In the genomic region with DNA sequence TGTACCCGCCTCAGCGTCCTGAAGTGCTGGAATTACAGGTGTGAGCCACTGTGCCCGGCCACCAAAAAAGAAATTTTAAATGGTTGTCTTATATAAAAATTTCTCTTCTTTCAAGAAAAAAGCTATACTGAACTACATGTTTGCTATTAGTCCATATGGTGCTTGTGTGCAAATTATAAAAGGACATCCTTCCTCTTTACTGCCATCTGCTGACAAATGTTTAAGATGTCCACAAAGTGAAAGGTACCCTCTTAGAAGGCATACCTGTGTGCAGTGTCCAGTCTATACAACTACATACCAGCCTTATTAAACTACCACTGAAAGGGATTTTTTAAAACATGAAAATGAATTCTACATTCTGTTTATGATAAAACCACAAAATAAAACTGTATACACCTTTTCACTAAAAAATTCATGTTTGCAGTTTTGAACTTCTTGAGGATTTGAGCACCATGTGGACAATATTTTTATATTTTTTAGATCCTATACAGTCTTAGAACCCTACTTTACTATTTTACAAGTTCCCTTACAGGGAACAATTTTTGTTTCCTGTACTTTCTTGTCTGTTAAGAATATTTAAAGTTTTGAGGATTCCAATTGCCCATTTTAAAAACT, we compare ENCODE assay signal across 8 cellular contexts. TPM values are rescaled to one million over a fixed set of nuclear protein-coding genes. Genes with fewer than 3 reads are reported as not detected.
DNase-seq lines count a peak whose midpoint lies in the region; ATAC-seq, FAIRE-seq and TF ChIP-seq lines count a peak whose summit lies in the region.

No MANE protein-coding gene starts in this region.

- ATAC-seq in Right ventricle myocardium inferior: no peak
- no peak for ATAC-seq in HG03159 (IDR thresholded peaks at IDR 0.05; ENCODE audit: unreplicated experiment)
- ATAC-seq in GM19452 (IDR thresholded peaks at IDR 0.05; ENCODE audit: unreplicated experiment): no peak

- TF ChIP-seq CTCF in cardiac muscle cell (IDR thresholded peaks at IDR 0.05; ENCODE audit: low read depth, low read length) (peak; percentile 33), astrocyte (IDR thresholded peaks at IDR 0.05; ENCODE audit: insufficient read depth, low read depth, low read length) (peak; percentile 14), liver (IDR thresholded peaks at IDR 0.05; ENCODE audit: low read depth, low read length, missing input control) (peak; percentile 30)

- no peak for FAIRE-seq in astrocyte (lab: Jason Lieb, UNC)

- H3K27me3 Mint-ChIP-seq in astrocyte (ENCODE audit: low read depth, unreplicated experiment): no peaks in the 10 kb centered on the region

- DNase-seq in cardiac muscle cell (ENCODE audit: low read depth in 1 of 2, low spot score in 1 of 2): peak; percentile 8 to 45
- DNase-seq in Right ventricle myocardium inferior (ENCODE audit: missing footprints): no peak
- DNase-seq in NCI-H1694 (lab: John Stamatoyannopoulos, UW): peak; percentile 8
- peak; percentile 4 for DNase-seq in astrocyte (ENCODE audit: low read depth)
- no peak for DNase-seq in activated naive CD4-positive, alpha-beta T cell treated with Interleukin-2 at 50 U/mL for 16 hours

- H3K9ac ChIP-seq in astrocyte (ENCODE audit: low read length): no peak overlapping the region
- no peak overlapping the region for H3K9ac ChIP-seq in liver (ENCODE audit: low read depth in 1 of 2, low read length in 2 of 2)

- H3K27me3 ChIP-seq in cardiac muscle cell (no peaks in the 10 kb centered on the region), astrocyte (ENCODE audit: insufficient read depth, low read length) (no peaks in the 10 kb centered on the region), liver (ENCODE audit: control insufficient read depth in 4 of 4, insufficient read depth in 4 of 4, low read length in 3 of 4) (no peaks in the 10 kb centered on the region)

- intact Hi-C loops in Right ventricle myocardium inferior (cut with DNase I): loop anchor here (5.0 kb wide), 1 partner anchor 256 kb away; no protein-coding TSS in a partner anchor

- H3K9me3 Mint-ChIP-seq in astrocyte (ENCODE audit: unreplicated experiment): no peaks in the 10 kb centered on the region

- H3K9me3 ChIP-seq in cardiac muscle cell (ENCODE audit: low read depth): no peaks in the 10 kb centered on the region
- H3K9me3 ChIP-seq in astrocyte (ENCODE audit: insufficient read depth, low read depth, low read length): no peaks in the 10 kb centered on the region
- H3K9me3 ChIP-seq in liver (ENCODE audit: control insufficient read depth in 4 of 4, low read length in 3 of 4): no peaks in the 10 kb centered on the region

- H3K36me3 ChIP-seq in cardiac muscle cell: peaks cover 48% of the 10 kb centered on the region
- H3K36me3 ChIP-seq in astrocyte (ENCODE audit: insufficient read depth, low read length): peaks cover 27% of the 10 kb centered on the region
- peaks cover 17 to 65% (median 54%) of the 10 kb centered on the region in 4 donors for H3K36me3 ChIP-seq in liver (ENCODE audit: control insufficient read depth in 4 of 4, insufficient read depth in 3 of 4, low read depth in 1 of 4, low read length in 3 of 4)

- WGBS in liver: 95% methylated on average over 3 of the region's 3 CpGs

- H3K27ac ChIP-seq in cardiac muscle cell (no peak overlapping the region), astrocyte (ENCODE audit: low read depth, low read length) (no peak overlapping the region), liver (ENCODE audit: low read depth in 1 of 2, low read length in 2 of 2) (no peak overlapping the region)

- no peak overlapping the region for H3K27ac Mint-ChIP-seq in astrocyte (ENCODE audit: unreplicated experiment)

- TF ChIP-seq RAD21 in liver (IDR thresholded peaks at IDR 0.05): peak; percentile 63 to 72

- H3K4me1 Mint-ChIP-seq in astrocyte (ENCODE audit: low read depth, unreplicated experiment): no peaks in the 10 kb centered on the region

- peaks cover 7% of the 10 kb centered on the region for H3K36me3 Mint-ChIP-seq in astrocyte (ENCODE audit: low read depth, unreplicated experiment)

- H3K4me3 Mint-ChIP-seq in astrocyte (ENCODE audit: unreplicated experiment): no peak overlapping the region

- no peak overlapping the region for H2AFZ ChIP-seq in astrocyte (ENCODE audit: low read depth, low read length)

- H3K79me2 ChIP-seq in astrocyte (ENCODE audit: insufficient read depth, low read length): no peaks in the 10 kb centered on the region

- no peak overlapping the region for H3K4me3 ChIP-seq in cardiac muscle cell
- H3K4me3 ChIP-seq in astrocyte (ENCODE audit: insufficient read depth, low read depth, low read length): no peak overlapping the region
- no peak overlapping the region for H3K4me3 ChIP-seq in liver (ENCODE audit: low read depth in 1 of 3, low read length in 3 of 3)

- H4K20me1 ChIP-seq in astrocyte (ENCODE audit: insufficient read depth, low read length): no peaks in the 10 kb centered on the region

- H3K4me1 ChIP-seq in cardiac muscle cell (ENCODE audit: low read depth): no peaks in the 10 kb centered on the region
- no peaks in the 10 kb centered on the region for H3K4me1 ChIP-seq in astrocyte (ENCODE audit: insufficient read depth, low read length)
- no peaks in the 10 kb centered on the region for H3K4me1 ChIP-seq in liver (ENCODE audit: control insufficient read depth in 4 of 4, insufficient read depth in 4 of 4, low read length in 3 of 4)

- H3K4me2 ChIP-seq in astrocyte (ENCODE audit: low read length): no peak overlapping the region

TF ChIP-seq in liver, 16 proteins besides CTCF, POLR2A, EP300 and RAD21:
- TF ChIP-seq FOXA1 (IDR thresholded peaks at IDR 0.05): no peak
- no peak for TF ChIP-seq RXRA (IDR thresholded peaks at IDR 0.05)
- TF ChIP-seq NR2F2 (IDR thresholded peaks at IDR 0.05): no peak
- TF ChIP-seq HNF4G (IDR thresholded peaks at IDR 0.05): no peak
- no peak for TF ChIP-seq TAF1 (conservative IDR thresholded peaks at IDR 0.05)
- TF ChIP-seq FOXA2 (IDR thresholded peaks at IDR 0.05): no peak
- TF ChIP-seq EGR1 (IDR thresholded peaks at IDR 0.05; ENCODE audit: low read depth in 2 of 2): no peak
- TF ChIP-seq ATF3 (IDR thresholded peaks at IDR 0.05): no peak
- TF ChIP-seq HNF4A (conservative IDR thresholded peaks at IDR 0.05): no peak
- no peak for TF ChIP-seq ZBTB33 (IDR thresholded peaks at IDR 0.05)
- no peak for TF ChIP-seq GABPA (IDR thresholded peaks at IDR 0.05 in 1 of 2, conservative IDR thresholded peaks at IDR 0.05 in 1 of 2)

RNA-seq across cellular contexts. Expression of gene TOMM20L, which starts 32.8 kb away (rescaled TPM):
- not detected in 2 replicates for total RNA-seq in cardiac muscle cell
- polyA plus RNA-seq in cardiac muscle cell: not detected in 2 replicates
- total RNA-seq in Right ventricle myocardium inferior: not detected
- not detected in 2 replicates for total RNA-seq in astrocyte
- not detected for total RNA-seq in liver
- not detected for polyA plus RNA-seq in liver

Comparison
In these comparisons a context has a peak if more than half of its experiments do, and no peak if none do; other contexts are left out.
1. DNase-seq: peak in cardiac muscle cell (2 of 2), NCI-H1694 (single experiment) and astrocyte (single experiment); none in Right ventricle myocardium inferior (single experiment) and activated naive CD4-positive, alpha-beta T cell treated with Interleukin-2 at 50 U/mL for 16 hours (single experiment).
2. Peak in every context shown above with its lines, with median percentiles within 50 percentile points of each other: CTCF ChIP-seq.